ENCODE assay signal across 19 cellular contexts in the genomic region with DNA sequence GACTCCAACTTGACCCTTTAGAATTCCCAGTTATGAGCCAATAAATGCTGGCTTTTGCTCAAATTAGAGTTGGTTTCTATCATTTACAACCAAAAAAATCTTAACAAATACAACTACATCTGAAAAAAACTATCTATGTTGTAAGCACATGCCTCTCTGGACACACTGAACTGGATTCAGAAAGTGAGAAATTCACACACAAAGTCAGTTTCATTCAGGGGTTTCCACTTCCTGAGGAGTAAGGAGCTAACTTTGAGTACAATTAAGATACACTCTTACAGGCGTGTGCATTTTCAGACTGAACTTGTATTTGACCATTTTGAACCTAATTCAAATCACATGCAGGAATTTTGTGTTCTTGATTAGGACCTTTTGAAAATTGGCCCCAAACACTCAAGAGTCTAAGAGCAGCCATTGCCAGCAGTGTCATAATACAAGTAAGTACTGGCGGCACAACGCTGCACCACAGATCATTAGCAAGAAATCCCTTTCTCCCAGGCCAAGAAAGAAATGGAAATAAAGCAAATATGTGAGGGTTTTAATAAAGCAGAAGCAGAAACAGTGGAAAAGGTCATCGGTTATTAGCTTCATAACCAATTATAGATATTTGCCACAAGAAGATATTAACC. TPM values are rescaled to one million over a fixed set of nuclear protein-coding genes. Genes with fewer than 3 reads are reported as not detected.
DNase-seq lines count a peak whose midpoint lies in the region; ATAC-seq and TF ChIP-seq lines count a peak whose summit lies in the region.
"Had no signal": no experiment of that assay in that cellular context is flagged by ENCODE, and none has a peak within 500 bp of the region (broad histone marks: within the 10 kb centered on the region; RNA-seq: fewer than 3 reads in every experiment).

No MANE protein-coding gene starts in this region.

- no peak for TF ChIP-seq POLR2A in body of pancreas (IDR thresholded peaks at IDR 0.05)

- peak overlapping the region; percentile 62 for H3K27ac Mint-ChIP-seq in activated T-cell treated with anti-CD3 and anti-CD28 coated beads, Interleukin-2, amount 50 U/mL, for 24 hours

- intact Hi-C loops in body of pancreas (cut with DNase I), result no loop called here

- H3F3A ChIP-seq in smooth muscle cell (ENCODE audit: low read depth), result peaks cover 16% of the 10 kb centered on the region

- H3K9me3 ChIP-seq in smooth muscle cell (replicated peaks; ENCODE audit: low read depth) (no peaks in the 10 kb centered on the region), body of pancreas (no peaks in the 10 kb centered on the region)
- H3K9me3 ChIP-seq: breast epithelium, thoracic aorta had no signal

- WGBS in smooth muscle cell (ENCODE audit: low lambda C conversion rate), result 94% methylated on average over 4 of the region's 4 CpGs
- 87 to 93% methylated on average over 4 of the region's 4 CpGs for WGBS in body of pancreas, 2 donors

- no peaks in the 10 kb centered on the region for H3K79me2 ChIP-seq in smooth muscle cell (ENCODE audit: low read depth)

- no peak for DNase-seq in activated T-cell treated with anti-CD3 and anti-CD28 coated beads, Interleukin-2, amount 50 U/mL, for 24 hours
- DNase-seq in activated T-cell treated with anti-CD3 and anti-CD28 coated beads, Interleukin-2, amount 50 U/mL, for 1 hour, result no peak
- DNase-seq in smooth muscle cell (lab: John Stamatoyannopoulos, UW; ENCODE audit: unreplicated experiment) (no peak), body of pancreas (no peak), HuH-7 (ENCODE audit: low spot score) (no peak)
- DNase-seq: EL; Kasumi-1; NCI-H524; stimulated activated CD4-positive, alpha-beta T cell treated with anti-CD3 and anti-CD28 coated beads, Interleukin-4, amount 100 ng/mL, for 24 hours had no signal

- no peaks in the 10 kb centered on the region for H3K27me3 Mint-ChIP-seq in activated T-cell treated with anti-CD3 and anti-CD28 coated beads, Interleukin-2, amount 50 U/mL, for 24 hours

- no peak overlapping the region for H3K4me3 ChIP-seq in smooth muscle cell
- no peak overlapping the region for H3K4me3 ChIP-seq in body of pancreas
- H3K4me3 ChIP-seq: breast epithelium, SK-N-MC, thoracic aorta had no signal

- peak; percentile 76 for ATAC-seq in GM21717 (IDR thresholded peaks at IDR 0.05; ENCODE audit: unreplicated experiment)
- peak; percentile 82 for ATAC-seq in HG03460 (IDR thresholded peaks at IDR 0.05; ENCODE audit: unreplicated experiment)
- ATAC-seq in HG02588 (IDR thresholded peaks at IDR 0.05; ENCODE audit: unreplicated experiment), result no peak
- no peak for ATAC-seq in body of pancreas

- no peak for TF ChIP-seq CTCF in smooth muscle cell (IDR thresholded peaks at IDR 0.05; ENCODE audit: borderline replicate concordance, insufficient read depth, poor library complexity, severe bottlenecking)
- no peak for TF ChIP-seq CTCF in body of pancreas (IDR thresholded peaks at IDR 0.05)

- H3K27me3 ChIP-seq in smooth muscle cell (ENCODE audit: low read depth) (no peaks in the 10 kb centered on the region), body of pancreas (no peaks in the 10 kb centered on the region)
- H3K27me3 ChIP-seq: breast epithelium had no signal

- H3K9me3 Mint-ChIP-seq in activated T-cell treated with anti-CD3 and anti-CD28 coated beads, Interleukin-2, amount 50 U/mL, for 24 hours, result no peaks in the 10 kb centered on the region

- no peaks in the 10 kb centered on the region for H4K20me1 ChIP-seq in smooth muscle cell (ENCODE audit: low read depth)

- no peak overlapping the region for H2AFZ ChIP-seq in smooth muscle cell (ENCODE audit: low read depth)

- H3K4me1 ChIP-seq in smooth muscle cell (ENCODE audit: low read depth), result peaks cover 3% of the 10 kb centered on the region
- H3K4me1 ChIP-seq in body of pancreas, result no peaks in the 10 kb centered on the region
- H3K4me1 ChIP-seq: breast epithelium had no signal

- H3K4me2 ChIP-seq in smooth muscle cell, result peak overlapping the region; percentile 79

- peak overlapping the region; percentile 93 for H3K27ac ChIP-seq in smooth muscle cell (ENCODE audit: low read depth)
- H3K27ac ChIP-seq in body of pancreas, result no peak overlapping the region
- H3K27ac ChIP-seq: breast epithelium, SK-N-MC, thoracic aorta had no signal

- no peak overlapping the region for H3K4me3 Mint-ChIP-seq in activated T-cell treated with anti-CD3 and anti-CD28 coated beads, Interleukin-2, amount 50 U/mL, for 24 hours

- H3K4me1 Mint-ChIP-seq in activated T-cell treated with anti-CD3 and anti-CD28 coated beads, Interleukin-2, amount 50 U/mL, for 24 hours (ENCODE audit: low read depth), result peaks cover 49% of the 10 kb centered on the region

- H3K36me3 ChIP-seq in smooth muscle cell (ENCODE audit: low read depth) (peaks cover 6% of the 10 kb centered on the region), body of pancreas (replicated peaks in 1 of 2; ENCODE audit: insufficient read depth in 1 of 2, low read depth in 2 of 2) (peaks cover 0 to 8% of the 10 kb centered on the region in 2 donors)
- H3K36me3 ChIP-seq: breast epithelium had no signal

- peaks cover 99% of the 10 kb centered on the region for H3K36me3 Mint-ChIP-seq in activated T-cell treated with anti-CD3 and anti-CD28 coated beads, Interleukin-2, amount 50 U/mL, for 24 hours (ENCODE audit: low read depth)

- H3K9ac ChIP-seq in smooth muscle cell (ENCODE audit: low read depth), result no peak overlapping the region

RNA-seq across cellular contexts. Expression of gene LINS1, which starts 31.1 kb away (rescaled TPM):
- 9.2 and 9.7 TPM in 2 replicates for total RNA-seq in smooth muscle cell
- 6.0 and 8.5 TPM in 2 replicates for polyA plus RNA-seq in smooth muscle cell
- total RNA-seq in body of pancreas, result 10 to 100 TPM in 1 of 2 donors, 1 to 10 TPM in 1; 7.0 to 18.1 TPM

RNA-seq across cellular contexts. Expression of gene ASB7, which starts 31.5 kb away (rescaled TPM):
- total RNA-seq in smooth muscle cell, result 9.5 and 12.6 TPM in 2 replicates
- polyA plus RNA-seq in smooth muscle cell, result 6.2 and 9.7 TPM in 2 replicates
- total RNA-seq in body of pancreas, result 1 to 10 TPM; 7.6 to 8.6 TPM

RNA-seq across cellular contexts. Expression of gene CERS3, which starts 42.1 kb away (rescaled TPM):
- 3.9 and 6.3 TPM in 2 replicates for total RNA-seq in smooth muscle cell
- polyA plus RNA-seq in smooth muscle cell, result 0.87 and 1.6 TPM in 2 replicates
- total RNA-seq in body of pancreas, result under 1 TPM in 1 of 2 donors, not detected in 1; 0.33 TPM
- total RNA-seq: A673, H1, kidney epithelial cell, osteocyte, thoracic aorta had no signal

Comparison
In these comparisons a context has a peak if more than half of its experiments do, and no peak if none do; other contexts are left out.
1. ATAC-seq: peak in GM21717 (single experiment) and HG03460 (single experiment); none in HG02588 (single experiment) and body of pancreas (single experiment).